In the genomic region with DNA sequence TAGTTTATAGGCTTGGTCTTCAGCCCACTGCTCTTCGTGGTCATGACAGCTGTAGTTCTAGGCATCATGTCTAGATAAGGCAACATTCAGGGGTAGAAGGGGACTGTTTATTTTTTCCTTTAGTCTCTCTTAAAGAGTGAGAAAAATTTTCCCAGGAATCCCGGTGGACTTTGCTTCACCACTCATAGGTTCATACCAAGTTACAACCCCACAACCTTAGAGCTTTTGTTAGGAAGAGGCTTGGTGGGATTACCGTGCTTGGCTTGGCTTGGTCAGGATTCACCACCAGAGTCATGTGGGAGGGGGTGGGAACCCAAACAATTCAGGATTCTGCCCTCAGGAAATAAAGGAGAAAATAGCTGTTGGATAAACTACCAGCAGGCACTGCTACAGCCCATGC, we compare ENCODE assay signal across 32 cellular contexts.
"Had no signal": no experiment of that assay in that cellular context is flagged by ENCODE, and none has a peak within 500 bp of the region (broad histone marks: within the 10 kb centered on the region; RNA-seq: fewer than 3 reads in every experiment).

No MANE protein-coding gene starts in this region.

- H2AFZ ChIP-seq: hepatocyte had no signal

- H3K9me3 ChIP-seq: ascending aorta, gastroesophageal sphincter, thyroid gland, upper lobe of left lung, vagina had no signal

- H3K27ac ChIP-seq: ascending aorta, cardiac muscle cell, coronary artery, gastroesophageal sphincter, hepatocyte, thyroid gland, upper lobe of left lung, vagina had no signal

- H3K4me2 ChIP-seq: hepatocyte had no signal

- H3K79me2 ChIP-seq: hepatocyte had no signal

- H3K4me1 ChIP-seq: ascending aorta, upper lobe of left lung, vagina had no signal

- ATAC-seq: activated T-cell treated with anti-CD3 and anti-CD28 coated beads, Interleukin-2, amount 50 U/mL, for 72 hours; gastroesophageal sphincter; left cardiac atrium; left ventricle myocardium superior; natural killer cell; sciatic nerve; stimulated activated memory B cell treated with anti-CD40 and anti-IgM and Interleukin-4, amounts not matched to agents 10 μg/mL and 1 μg/mL and 100 μg/mL, for 72 hours; stimulated activated naive CD8-positive, alpha-beta T cell treated with anti-CD3 and anti-CD28 coated beads, Interleukin-15, amount 100 ng/mL, for 72 hours had no signal

- H3K27me3 Mint-ChIP-seq: activated naive CD8-positive, alpha-beta T cell; brain; stimulated activated memory B cell treated with anti-CD40 and anti-IgM and Interleukin-4, amounts not matched to agents 10 μg/mL and 1 μg/mL and 100 μg/mL, for 72 hours; stimulated activated naive CD8-positive, alpha-beta T cell treated with anti-CD3 and anti-CD28 coated beads, Interleukin-15, amount 100 ng/mL, for 72 hours had no signal

- DNase-seq: activated CD4-positive, alpha-beta T cell treated with anti-CD3 and anti-CD28 coated beads for 4 hours; activated CD4-positive, alpha-beta T cell treated with anti-CD3 and anti-CD28 coated beads, Interleukin-2, amount 50 U/mL, for 4 hours; activated naive CD4-positive, alpha-beta T cell treated with Interleukin-2 at 50 U/mL for 16 hours; activated T-cell treated with anti-CD3 and anti-CD28 coated beads for 4 hours; activated T-cell treated with anti-CD3 and anti-CD28 coated beads, Interleukin-2, amount 50 U/mL, for 72 hours; cerebellar nuclear complex; dorsolateral prefrontal cortex; effector memory CD4-positive, alpha-beta T cell; left cardiac atrium; left ventricle myocardium superior; mammary epithelial cell; natural killer cell; small intestine; stimulated activated CD4-positive, alpha-beta T cell treated with anti-CD3 and anti-CD28 coated beads, Interleukin-4, amount 100 ng/mL, for 24 hours; stimulated activated CD8-positive, alpha-beta memory T cell treated with anti-CD3 and anti-CD28 coated beads, Interleukin-4, amount 100 ng/mL, for 48 hours; stimulated activated naive CD8-positive, alpha-beta T cell treated with anti-CD3 and anti-CD28 coated beads, Interleukin-15, amount 100 ng/mL, for 72 hours; substantia nigra; T-helper 9 cell; thyroid gland; upper lobe of left lung had no signal

- H3K4me3 Mint-ChIP-seq: activated naive CD8-positive, alpha-beta T cell; activated T-cell treated with anti-CD3 and anti-CD28 coated beads, Interleukin-2, amount 50 U/mL, for 72 hours; brain; mesothelial cell of epicardium; natural killer cell; stimulated activated memory B cell treated with anti-CD40 and anti-IgM and Interleukin-4, amounts not matched to agents 10 μg/mL and 1 μg/mL and 100 μg/mL, for 72 hours; stimulated activated naive CD8-positive, alpha-beta T cell treated with anti-CD3 and anti-CD28 coated beads, Interleukin-15, amount 100 ng/mL, for 72 hours; T-helper 1 cell treated with Interleukin-12 subunit alpha and Interleukin-12 subunit beta and Interleukin-4 antibody, amounts not matched to agents 30 μg/mL and 1 μg/mL, for 36 hours had no signal

- H3K27ac Mint-ChIP-seq: activated naive CD8-positive, alpha-beta T cell; activated T-cell treated with anti-CD3 and anti-CD28 coated beads, Interleukin-2, amount 50 U/mL, for 72 hours; brain; mesothelial cell of epicardium; stimulated activated memory B cell treated with anti-CD40 and anti-IgM and Interleukin-4, amounts not matched to agents 10 μg/mL and 1 μg/mL and 100 μg/mL, for 72 hours; stimulated activated naive CD8-positive, alpha-beta T cell treated with anti-CD3 and anti-CD28 coated beads, Interleukin-15, amount 100 ng/mL, for 72 hours; T-helper 1 cell treated with Interleukin-12 subunit alpha and Interleukin-12 subunit beta and Interleukin-4 antibody, amounts not matched to agents 30 μg/mL and 1 μg/mL, for 36 hours had no signal

- H3K27me3 ChIP-seq: ascending aorta, cardiac muscle cell, dorsolateral prefrontal cortex, gastroesophageal sphincter, hepatocyte, thyroid gland, upper lobe of left lung, vagina had no signal

- H3K4me3 ChIP-seq: ascending aorta, cardiac muscle cell, coronary artery, dorsolateral prefrontal cortex, gastroesophageal sphincter, hepatocyte, thyroid gland, upper lobe of left lung, vagina had no signal

- H3K9me3 Mint-ChIP-seq: activated T-cell treated with anti-CD3 and anti-CD28 coated beads, Interleukin-2, amount 50 U/mL, for 72 hours; mesothelial cell of epicardium; natural killer cell; stimulated activated memory B cell treated with anti-CD40 and anti-IgM and Interleukin-4, amounts not matched to agents 10 μg/mL and 1 μg/mL and 100 μg/mL, for 72 hours; stimulated activated naive CD8-positive, alpha-beta T cell treated with anti-CD3 and anti-CD28 coated beads, Interleukin-15, amount 100 ng/mL, for 72 hours had no signal

- H3K4me1 Mint-ChIP-seq: brain; mesothelial cell of epicardium; stimulated activated memory B cell treated with anti-CD40 and anti-IgM and Interleukin-4, amounts not matched to agents 10 μg/mL and 1 μg/mL and 100 μg/mL, for 72 hours; stimulated activated naive CD8-positive, alpha-beta T cell treated with anti-CD3 and anti-CD28 coated beads, Interleukin-15, amount 100 ng/mL, for 72 hours had no signal
